Comparison of ENCODE assay signal across 8 cellular contexts in genomic region chrX:71095033-71095432, GRCh38. TPM values are rescaled to one million over a fixed set of nuclear protein-coding genes. Genes with fewer than 3 reads are reported as not detected.
DNase-seq lines count a peak whose midpoint lies in the region; ATAC-seq and TF ChIP-seq lines count a peak whose summit lies in the region.

No MANE protein-coding gene starts in this region.

- H3K4me2 ChIP-seq in BLaER1: peak overlapping the region; percentile 82

- 0 out of 2 replicates have a peak overlapping the region, but pooled peaks have one; percentile 46 for H3K27ac ChIP-seq in BLaER1
- H3K27ac ChIP-seq in HUES64 (ENCODE audit: low read depth, low read length): no peak overlapping the region

- peak overlapping the region; percentile 90 to 96 for H3K27ac Mint-ChIP-seq in natural killer cell

- H3K36me3 ChIP-seq in BLaER1: no peaks in the 10 kb centered on the region
- no peaks in the 10 kb centered on the region for H3K36me3 ChIP-seq in HUES64 (ENCODE audit: insufficient read depth, low read length)

- no peak for TF ChIP-seq CTCF in natural killer cell (IDR thresholded peaks at IDR 0.05)
- TF ChIP-seq CTCF in GM10248 (IDR thresholded peaks at IDR 0.05; ENCODE audit: control extremely low read depth, extremely low read depth, low read depth, missing control alignments): no peak

- CTCF ChIA-PET in GM10248 (lab: Yijun Ruan, JAX): interaction anchor here (0.7 kb wide), 1 partner anchor 10 kb away, joined by 3 read pairs; no protein-coding TSS in a partner anchor

- WGBS in HUES64: 42% methylated on average over 4 of the region's 6 CpGs

- H3K9me3 ChIP-seq in BLaER1 (no peaks in the 10 kb centered on the region), HUES64 (ENCODE audit: insufficient read depth, low read depth, low read length) (no peaks in the 10 kb centered on the region)

- no peaks in the 10 kb centered on the region for H3K36me3 Mint-ChIP-seq in natural killer cell

- ATAC-seq in natural killer cell: no peak
- ATAC-seq in HG02588 (IDR thresholded peaks at IDR 0.05; ENCODE audit: unreplicated experiment): no peak
- no peak for ATAC-seq in HG02884 (IDR thresholded peaks at IDR 0.05; ENCODE audit: unreplicated experiment)
- ATAC-seq in HG03565 (IDR thresholded peaks at IDR 0.05; ENCODE audit: unreplicated experiment): no peak

- DNase-seq in cerebellar cortex (ENCODE audit: low spot score) (peak; percentile 4), natural killer cell (no peak), GM10248 (ENCODE audit: extremely low spot score) (no peak)

- peaks cover 0 to 12% of the 10 kb centered on the region in 2 donors for H3K27me3 Mint-ChIP-seq in natural killer cell (ENCODE audit: low read depth in 2 of 2)

- peaks cover 15% of the 10 kb centered on the region; the same call in 1 of the 2 replicates for H4K20me1 ChIP-seq in BLaER1

- H3K4me1 Mint-ChIP-seq in natural killer cell: peaks cover 19 to 26% of the 10 kb centered on the region in 2 donors

- H3K4me3 ChIP-seq in BLaER1: peak overlapping the region; percentile 66
- peak overlapping the region; percentile 71 for H3K4me3 ChIP-seq in HUES64 (ENCODE audit: low read length)

- POLR2A ChIA-PET in GM10248 (lab: Yijun Ruan, JAX): interaction anchor here (0.9 kb wide), 1 partner anchor 27 kb away, joined by 3 read pairs; the partner anchor contains the start of gene SNX12

- H3K9ac ChIP-seq in BLaER1: peak overlapping the region; percentile 58; the same call in 1 of the 2 replicates
- H3K9ac ChIP-seq in HUES64 (ENCODE audit: low read depth, low read length): peak overlapping the region; percentile 50; the same call in 1 of the 2 replicates

- intact Hi-C loops in natural killer cell (cut with micrococcal nuclease): loop anchor here (5.0 kb wide), 1 partner anchor 82 kb away; no protein-coding TSS in a partner anchor

- H3K9me3 Mint-ChIP-seq in natural killer cell: no peaks in the 10 kb centered on the region

- peaks cover 29% of the 10 kb centered on the region for H3K4me1 ChIP-seq in BLaER1
- H3K4me1 ChIP-seq in HUES64 (ENCODE audit: insufficient read depth, low read length): peaks cover 6% of the 10 kb centered on the region; the same call in 1 of the 2 replicates

- H3K27me3 ChIP-seq in BLaER1 (peaks cover 80% of the 10 kb centered on the region), HUES64 (ENCODE audit: insufficient read depth, low read length) (peaks cover 32% of the 10 kb centered on the region)

- H3K4me3 Mint-ChIP-seq in natural killer cell: peak overlapping the region; percentile 79

RNA-seq across cellular contexts. Expression of gene FOXO4, which starts 0.6 kb away (rescaled TPM):
- polyA plus RNA-seq in HUES64 (2013, experiment 1 of 2): 15.8 TPM
- polyA plus RNA-seq in HUES64 (2013, experiment 2 of 2): 11.0 TPM
- total RNA-seq in natural killer cell: 10 to 100 TPM; 47.3 to 57.2 (median 51.2) TPM

RNA-seq across cellular contexts. Expression of gene CXorf65, which starts 11.5 kb away (rescaled TPM):
- polyA plus RNA-seq in HUES64 (2013, experiment 1 of 2): not detected
- polyA plus RNA-seq in HUES64 (2013, experiment 2 of 2): not detected
- 100 to 1,000 TPM in 1 of 3 donors, 10 to 100 TPM in 2; 55.8 to 117 (median 92.8) TPM for total RNA-seq in natural killer cell

RNA-seq across cellular contexts. Expression of gene IL2RG, which starts 16.3 kb away (rescaled TPM):
- not detected for polyA plus RNA-seq in HUES64 (2013, experiment 1 of 2)
- polyA plus RNA-seq in HUES64 (2013, experiment 2 of 2): 0.25 TPM
- 100 to 1,000 TPM; 506 to 577 (median 550) TPM for total RNA-seq in natural killer cell

RNA-seq across cellular contexts. Expression of gene MED12, which starts 23.4 kb away (rescaled TPM):
- 18.3 TPM for polyA plus RNA-seq in HUES64 (2013, experiment 1 of 2)
- 21.2 TPM for polyA plus RNA-seq in HUES64 (2013, experiment 2 of 2)
- total RNA-seq in natural killer cell: 100 to 1,000 TPM; 111 to 156 (median 115) TPM

RNA-seq across cellular contexts. Expression of gene SNX12, which starts 26.9 kb away (rescaled TPM):
- polyA plus RNA-seq in HUES64 (2013, experiment 1 of 2): 47.8 TPM
- polyA plus RNA-seq in HUES64 (2013, experiment 2 of 2): 48.8 TPM
- total RNA-seq in natural killer cell: 10 to 100 TPM; 36.0 to 40.1 (median 38.6) TPM
